19 cellular contexts compared by ENCODE assay signal in the genomic region with DNA sequence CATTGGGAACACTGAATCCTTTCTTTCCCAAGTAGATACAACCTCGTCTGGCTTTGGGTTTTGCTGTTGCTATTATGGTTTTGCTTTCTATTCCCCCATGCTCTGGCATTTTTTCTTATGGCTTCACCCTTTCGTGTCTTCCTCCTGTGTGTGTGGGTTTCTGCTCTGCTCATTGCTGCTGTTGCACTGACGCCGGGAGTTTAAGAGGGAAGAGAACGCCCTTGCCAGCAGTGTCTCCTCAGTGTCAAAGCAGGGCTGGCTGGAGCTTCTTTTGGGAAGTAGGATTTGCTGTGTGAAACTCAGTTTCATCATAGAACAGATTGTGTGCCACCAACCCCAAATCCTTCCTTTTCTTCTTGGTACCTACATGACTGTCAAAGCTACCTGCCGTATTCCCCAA.
DNase-seq lines count a peak whose midpoint lies in the region; ATAC-seq and TF ChIP-seq lines count a peak whose summit lies in the region.
"Had no signal": no experiment of that assay in that cellular context is flagged by ENCODE, and none has a peak within 500 bp of the region (broad histone marks: within the 10 kb centered on the region; RNA-seq: fewer than 3 reads in every experiment).

No MANE protein-coding gene starts in this region.

- H3K4me3 Mint-ChIP-seq in activated CD8-positive, alpha-beta memory T cell treated with anti-CD3 and anti-CD28 coated beads, Interleukin-2, amount 10 ng/mL, durations not matched to agents 7 days and 5 days, result no peak overlapping the region
- H3K4me3 Mint-ChIP-seq: activated CD4-positive, alpha-beta memory T cell treated with anti-CD3 and anti-CD28 coated beads for 36 hours; activated naive CD8-positive, alpha-beta T cell treated with anti-CD3 and anti-CD28 coated beads, Interleukin-2, amount 10 ng/mL, durations not matched to agents 7 days and 5 days; neural progenitor cell had no signal

- CTCF ChIA-PET in activated CD8-positive, alpha-beta memory T cell treated with anti-CD3 and anti-CD28 coated beads, Interleukin-2, amount 10 ng/mL, durations not matched to agents 7 days and 5 days (lab: Charles Lee), result interaction anchor here (0.7 to 3.5 kb wide), 10 partner anchors 31 to 531 kb away, joined by 3 to 29 read pairs (median 3); no protein-coding TSS in a partner anchor

- H4K5ac ChIP-seq in mesendoderm (ENCODE audit: low read length), result no peak overlapping the region

- H3K36me3 ChIP-seq in esophagus muscularis mucosa (peaks cover 10 to 72% (median 36%) of the 10 kb centered on the region in 4 donors), mesendoderm (ENCODE audit: control insufficient read depth, insufficient read depth, low read length) (peaks cover 6% of the 10 kb centered on the region)

- H3K27ac Mint-ChIP-seq in activated CD8-positive, alpha-beta memory T cell treated with anti-CD3 and anti-CD28 coated beads, Interleukin-2, amount 10 ng/mL, durations not matched to agents 7 days and 5 days, result no peak overlapping the region
- H3K27ac Mint-ChIP-seq: activated CD4-positive, alpha-beta memory T cell treated with anti-CD3 and anti-CD28 coated beads for 36 hours; activated naive CD8-positive, alpha-beta T cell treated with anti-CD3 and anti-CD28 coated beads, Interleukin-2, amount 10 ng/mL, durations not matched to agents 7 days and 5 days; neural progenitor cell had no signal

- H3K27ac ChIP-seq in esophagus muscularis mucosa (replicated peaks in 1 of 4), result peak overlapping the region in 3 of 4 donors; percentile 4 to 34 (median 15)
- no peak overlapping the region for H3K27ac ChIP-seq in mesendoderm (ENCODE audit: low read depth, low read length)
- H3K27ac ChIP-seq: A549, epithelial cell of prostate, gastrocnemius medialis, lower lobe of right lung, neural progenitor cell had no signal

- no peaks in the 10 kb centered on the region for H3K9me3 Mint-ChIP-seq in activated CD8-positive, alpha-beta memory T cell treated with anti-CD3 and anti-CD28 coated beads, Interleukin-2, amount 10 ng/mL, durations not matched to agents 7 days and 5 days (ENCODE audit: low read depth)
- H3K9me3 Mint-ChIP-seq: activated CD4-positive, alpha-beta memory T cell treated with anti-CD3 and anti-CD28 coated beads for 36 hours; activated naive CD8-positive, alpha-beta T cell treated with anti-CD3 and anti-CD28 coated beads, Interleukin-2, amount 10 ng/mL, durations not matched to agents 7 days and 5 days; neural progenitor cell had no signal

- ATAC-seq in activated CD8-positive, alpha-beta memory T cell treated with anti-CD3 and anti-CD28 coated beads, Interleukin-2, amount 10 ng/mL, durations not matched to agents 7 days and 5 days, result no peak
- no peak for ATAC-seq in HG03196 (IDR thresholded peaks at IDR 0.05; ENCODE audit: unreplicated experiment)
- ATAC-seq: gastrocnemius medialis had no signal

- no peak overlapping the region for H2BK15ac ChIP-seq in mesendoderm (replicated peaks; ENCODE audit: low read depth)

- H3K4me3 ChIP-seq in AG10803 (ENCODE audit: low read length), result no peak overlapping the region
- H3K4me3 ChIP-seq in esophagus muscularis mucosa, result no peak overlapping the region
- no peak overlapping the region for H3K4me3 ChIP-seq in mesendoderm (ENCODE audit: low read length)
- no peak overlapping the region for H3K4me3 ChIP-seq in foreskin fibroblast (ENCODE audit: low read depth in 1 of 2, low read length in 2 of 2)
- H3K4me3 ChIP-seq: A549, gastrocnemius medialis, lower lobe of right lung, neural progenitor cell, skin epidermis had no signal

- no peaks in the 10 kb centered on the region for H3K79me2 ChIP-seq in mesendoderm (ENCODE audit: control insufficient read depth, insufficient read depth, low read length)

- H4K8ac ChIP-seq in mesendoderm (ENCODE audit: low read depth, low read length), result no peak overlapping the region

- no peak for TF ChIP-seq CTCF in AG10803 (conservative IDR thresholded peaks at IDR 0.05; ENCODE audit: low read length)
- TF ChIP-seq CTCF in esophagus muscularis mucosa (IDR thresholded peaks at IDR 0.05), result no peak
- TF ChIP-seq CTCF in foreskin fibroblast (IDR thresholded peaks at IDR 0.05; ENCODE audit: low read depth, low read length), result no peak

- DNase-seq in AG10803 (ENCODE audit: low read depth) (peak; percentile 16), MV-4-11 (lab: John Stamatoyannopoulos, UW) (peak; percentile 37), esophagus muscularis mucosa (ENCODE audit: extremely low spot score) (no peak), mesendoderm (no peak), foreskin fibroblast (no peak)
- DNase-seq in activated CD8-positive, alpha-beta memory T cell treated with anti-CD3 and anti-CD28 coated beads, Interleukin-2, amount 10 ng/mL, durations not matched to agents 7 days and 5 days, result no peak
- no peak for DNase-seq in stimulated activated naive CD4-positive, alpha-beta T cell treated with Interleukin-2 at 50 U/mL for 16 hours (lab: John Stamatoyannopoulos, UW)
- DNase-seq: DMS79, NCI-H2029, NCI-H2227 treated with DMSO at 0.1 percent for 48 hours had no signal

- no peak for TF ChIP-seq EP300 in esophagus muscularis mucosa (IDR thresholded peaks at IDR 0.05)

- peak overlapping the region; percentile 42 for H3K56ac ChIP-seq in mesendoderm (ENCODE audit: low read length)

- no peaks in the 10 kb centered on the region for H3K9me3 ChIP-seq in esophagus muscularis mucosa
- H3K9me3 ChIP-seq: A549, gastrocnemius medialis, lower lobe of right lung had no signal

- no peak overlapping the region for H3K23ac ChIP-seq in mesendoderm (ENCODE audit: low read length)

- H3K27me3 Mint-ChIP-seq in activated CD8-positive, alpha-beta memory T cell treated with anti-CD3 and anti-CD28 coated beads, Interleukin-2, amount 10 ng/mL, durations not matched to agents 7 days and 5 days, result peaks cover 33% of the 10 kb centered on the region
- H3K27me3 Mint-ChIP-seq: activated CD4-positive, alpha-beta memory T cell treated with anti-CD3 and anti-CD28 coated beads for 36 hours had no signal

- no peak overlapping the region for H2BK5ac ChIP-seq in mesendoderm (ENCODE audit: low read length)

- no peak overlapping the region for H2BK120ac ChIP-seq in mesendoderm (ENCODE audit: low read depth, low read length)

- H2AK5ac ChIP-seq in mesendoderm (ENCODE audit: low read length), result no peak overlapping the region

- H3K4me1 ChIP-seq in esophagus muscularis mucosa (peaks cover 3 to 20% (median 14%) of the 10 kb centered on the region in 4 donors), mesendoderm (ENCODE audit: control insufficient read depth, low read depth, low read length) (no peaks in the 10 kb centered on the region)
- H3K4me1 ChIP-seq: gastrocnemius medialis, neural progenitor cell had no signal

- H3K27me3 ChIP-seq in esophagus muscularis mucosa, result no peaks in the 10 kb centered on the region
- no peaks in the 10 kb centered on the region for H3K27me3 ChIP-seq in mesendoderm (ENCODE audit: insufficient read depth, low read length, poor library complexity)
- H3K27me3 ChIP-seq: gastrocnemius medialis, neural progenitor cell had no signal

- intact Hi-C loops in esophagus muscularis mucosa (cut with DNase I), result loop anchor here (2.0 kb wide), 1 partner anchor 184 kb away; no protein-coding TSS in a partner anchor

- H3K18ac ChIP-seq in mesendoderm (ENCODE audit: low read length), result no peak overlapping the region

- peaks cover 3% of the 10 kb centered on the region for H3K79me1 ChIP-seq in mesendoderm (ENCODE audit: low read length)

- H3K4me1 Mint-ChIP-seq in activated CD8-positive, alpha-beta memory T cell treated with anti-CD3 and anti-CD28 coated beads, Interleukin-2, amount 10 ng/mL, durations not matched to agents 7 days and 5 days, result no peaks in the 10 kb centered on the region
- H3K4me1 Mint-ChIP-seq: neural progenitor cell had no signal

- no peak overlapping the region for H3K4ac ChIP-seq in mesendoderm (ENCODE audit: low read depth, low read length)

- 43% methylated on average over 6 of the region's 6 CpGs for WGBS in esophagus muscularis mucosa
- no CpG with 5 or more reads among the region's 6 CpGs for WGBS in mesendoderm (ENCODE audit: extremely low coverage, insufficient coverage, low lambda C conversion rate)

- no peak overlapping the region for H3K4me2 ChIP-seq in mesendoderm (ENCODE audit: low read length)
- H3K4me2 ChIP-seq: A549, neural progenitor cell had no signal

- TF ChIP-seq POLR2A in esophagus muscularis mucosa (IDR thresholded peaks at IDR 0.05; ENCODE audit: low read depth), result no peak

- no peaks in the 10 kb centered on the region for H3K36me3 Mint-ChIP-seq in activated CD8-positive, alpha-beta memory T cell treated with anti-CD3 and anti-CD28 coated beads, Interleukin-2, amount 10 ng/mL, durations not matched to agents 7 days and 5 days
- H3K36me3 Mint-ChIP-seq: activated CD4-positive, alpha-beta memory T cell treated with anti-CD3 and anti-CD28 coated beads for 36 hours; activated naive CD8-positive, alpha-beta T cell treated with anti-CD3 and anti-CD28 coated beads, Interleukin-2, amount 10 ng/mL, durations not matched to agents 7 days and 5 days had no signal

- no peak overlapping the region for H3K9ac ChIP-seq in mesendoderm (ENCODE audit: low read length)
- H3K9ac ChIP-seq: neural progenitor cell had no signal

Comparison
In these comparisons a context has a peak if more than half of its experiments do, and no peak if none do; other contexts are left out.
1. DNase-seq: peak in AG10803 (single experiment) and MV-4-11 (single experiment); none in esophagus muscularis mucosa (single experiment), mesendoderm (single experiment), activated CD8-positive, alpha-beta memory T cell treated with anti-CD3 and anti-CD28 coated beads, Interleukin-2, amount 10 ng/mL, durations not matched to agents 7 days and 5 days (single experiment), stimulated activated naive CD4-positive, alpha-beta T cell treated with Interleukin-2 at 50 U/mL for 16 hours (single experiment) and foreskin fibroblast (0 of 2).